ENCODE assay signal across 8 cellular contexts in genomic region chr1:173476664-173477285, GRCh38. TPM values are rescaled to one million over a fixed set of nuclear protein-coding genes. Genes with fewer than 3 reads are reported as not detected.
DNase-seq lines count a peak whose midpoint lies in the region; ATAC-seq and TF ChIP-seq lines count a peak whose summit lies in the region.

No MANE protein-coding gene starts in this region.

- CTCF ChIA-PET in OCI-LY7 (lab: Charles Lee; ENCODE audit: unreplicated experiment) = interaction anchor here (0.5 to 0.6 kb wide), 2 partner anchors 14 to 460 kb away, joined by 3 to 6 read pairs; no protein-coding TSS in a partner anchor

- H3K4me3 ChIP-seq in OCI-LY7 (ENCODE audit: low read depth, low read length, poor library complexity, severe bottlenecking) = peak overlapping the region; percentile 99
- peak overlapping the region; percentile 81 to 90 for H3K4me3 ChIP-seq in esophagus (ENCODE audit: low read depth in 1 of 2, low read length in 2 of 2)
- H3K4me3 ChIP-seq in mucosa of stomach (ENCODE audit: low read length) = peak overlapping the region; percentile 57

- peak overlapping the region; percentile 93 for H3K9ac ChIP-seq in mucosa of stomach (ENCODE audit: low read length)

- WGBS in esophagus, 2 donors = 0 to 1% methylated on average over 43 to 62 of the region's 62 CpGs

- intact Hi-C loops in OCI-LY7 (cut with micrococcal nuclease; ENCODE audit: unreplicated experiment) = loop anchor here (1.0 to 5.0 kb wide), 4 partner anchors 46 to 658 kb away; partner anchors contain the start of genes GAS5 and ZBTB37

- H3K27ac Mint-ChIP-seq in IgD-negative memory B cell = peak overlapping the region; percentile 84 to 96 (median 96)

- H3K9me2 ChIP-seq in OCI-LY7 (ENCODE audit: insufficient read depth, low read length) = no peaks in the 10 kb centered on the region

- peak overlapping the region; percentile 95 to 98 (median 96) for H3K4me3 Mint-ChIP-seq in IgD-negative memory B cell

- peak overlapping the region; percentile 99 for H2AFZ ChIP-seq in OCI-LY7 (ENCODE audit: low read length)

- H3K9me3 ChIP-seq in OCI-LY7 (ENCODE audit: low read length) = 0 out of 2 replicates have a peak, but pooled peaks cover 5% of the 10 kb centered on the region
- no peaks in the 10 kb centered on the region for H3K9me3 ChIP-seq in esophagus (ENCODE audit: control insufficient read depth in 2 of 2, insufficient read depth in 1 of 2, low read depth in 1 of 2, low read length in 1 of 2)
- no peaks in the 10 kb centered on the region for H3K9me3 ChIP-seq in mucosa of stomach (ENCODE audit: control insufficient read depth, low read length)

- H3K79me2 ChIP-seq in OCI-LY7 (ENCODE audit: insufficient read depth, low read depth, low read length) = peaks cover 35% of the 10 kb centered on the region

- H3K27ac ChIP-seq in OCI-LY7 (ENCODE audit: low read depth, low read length, poor library complexity, severe bottlenecking) = peak overlapping the region; percentile 63
- H3K27ac ChIP-seq in esophagus (ENCODE audit: low read depth in 2 of 2, low read length in 1 of 2) = peak overlapping the region; percentile 95 to 99

- peak; percentile 96 for ATAC-seq in GM21576 (IDR thresholded peaks at IDR 0.05; ENCODE audit: unreplicated experiment)

- no peaks in the 10 kb centered on the region for H3K27me3 Mint-ChIP-seq in IgD-negative memory B cell

- peak; percentile 95 for DNase-seq in DMS153 treated with DMSO at 0.1 percent for 48 hours (lab: John Stamatoyannopoulos, UW; ENCODE audit: unreplicated experiment)
- peak; percentile 95 for DNase-seq in OCI-LY7 (ENCODE audit: low spot score)
- peak; percentile 32 for DNase-seq in activated T-cell treated with anti-CD3 and anti-CD28 coated beads for 4 hours
- DNase-seq in stimulated activated CD8-positive, alpha-beta memory T cell treated with anti-CD3 and anti-CD28 coated beads, Interleukin-7, amount 100 ng/mL, for 1 hour (ENCODE audit: low read depth in 2 of 2) = peak; percentile 35 to 44

- peaks cover 30% of the 10 kb centered on the region for H3K4me1 ChIP-seq in OCI-LY7 (ENCODE audit: insufficient read depth, low read length, poor library complexity, severe bottlenecking)
- H3K4me1 ChIP-seq in esophagus (ENCODE audit: control insufficient read depth in 2 of 2, insufficient read depth in 2 of 2, low read length in 1 of 2) = peaks cover 0 to 4% of the 10 kb centered on the region in 2 donors
- H3K4me1 ChIP-seq in mucosa of stomach (ENCODE audit: control insufficient read depth, insufficient read depth, low read length) = peaks cover 22% of the 10 kb centered on the region

- H3K36me3 ChIP-seq in OCI-LY7 (ENCODE audit: insufficient read depth, low read length) = peaks cover 47% of the 10 kb centered on the region
- peaks cover 2 to 7% of the 10 kb centered on the region in 2 donors for H3K36me3 ChIP-seq in esophagus (ENCODE audit: control insufficient read depth in 2 of 2, insufficient read depth in 2 of 2, low read length in 1 of 2)
- peaks cover under 1% of the 10 kb centered on the region for H3K36me3 ChIP-seq in mucosa of stomach (ENCODE audit: control insufficient read depth, insufficient read depth, low read length)

- peak overlapping the region; percentile 99 for H3K4me2 ChIP-seq in OCI-LY7 (ENCODE audit: low read length)

- H3K36me3 Mint-ChIP-seq in IgD-negative memory B cell = no peaks in the 10 kb centered on the region

- H4K20me1 ChIP-seq in OCI-LY7 (ENCODE audit: insufficient read depth, low read length) = peaks cover 14% of the 10 kb centered on the region; the same call in 1 of the 2 replicates

- TSS peak; percentile 84 for BruUV-seq in OCI-LY7 (replicated peaks; lab: Mats Ljungman, UMichigan)

- H3K27me3 ChIP-seq in esophagus (ENCODE audit: control insufficient read depth in 1 of 2, insufficient read depth in 2 of 2, low read length in 2 of 2) (no peaks in the 10 kb centered on the region), mucosa of stomach (ENCODE audit: control insufficient read depth, insufficient read depth, low read length) (no peaks in the 10 kb centered on the region)

- POLR2A ChIA-PET in OCI-LY7 (lab: Charles Lee) = interaction anchor here (0.5 to 2.2 kb wide), 10 partner anchors 8 to 366 kb away, joined by 3 to 6 read pairs (median 3); partner anchors contain the start of genes CENPL, DARS2 and KLHL20

- no peak for TF ChIP-seq CTCF in OCI-LY7 (conservative IDR thresholded peaks at IDR 0.05; ENCODE audit: low read length)

- H3K9me3 Mint-ChIP-seq in IgD-negative memory B cell = peaks cover 0 to 2% (median 1%) of the 10 kb centered on the region in 3 donors

- H3K4me1 Mint-ChIP-seq in IgD-negative memory B cell = peaks cover 22 to 44% (median 31%) of the 10 kb centered on the region in 3 donors

RNA-seq across cellular contexts. Expression of gene PRDX6, which starts 0.4 kb away (rescaled TPM):
- 84.7 TPM for polyA plus RNA-seq in IgD-negative memory B cell
- total RNA-seq in OCI-LY7 (2014; rRNA removed; shearing (Covaris generic)) = 87.4 and 109 TPM in 2 replicates
- total RNA-seq in OCI-LY7 (2022) = 144 and 148 TPM in 2 replicates
- polyA plus RNA-seq in esophagus = 100 to 1,000 TPM; 198 to 221 TPM

Comparison
In these comparisons a context has a peak if more than half of its experiments do, and no peak if none do; other contexts are left out.
1. Peak in every context shown above with its lines: DNase-seq, ATAC-seq, H3K4me3 ChIP-seq and H3K27ac ChIP-seq.
2. DNase-seq: peak in every context shown above with its lines; median percentile 95 in DMS153 treated with DMSO at 0.1 percent for 48 hours; 95 in OCI-LY7; 40 in stimulated activated CD8-positive, alpha-beta memory T cell treated with anti-CD3 and anti-CD28 coated beads, Interleukin-7, amount 100 ng/mL, for 1 hour; 32 in activated T-cell treated with anti-CD3 and anti-CD28 coated beads for 4 hours.